Comparison of ENCODE assay signal across 8 cellular contexts in genomic region chr15:77083381-77084160, GRCh38. TPM values are rescaled to one million over a fixed set of nuclear protein-coding genes. Genes with fewer than 3 reads are reported as not detected.
DNase-seq lines count a peak whose midpoint lies in the region; ATAC-seq and TF ChIP-seq lines count a peak whose summit lies in the region.

No MANE protein-coding gene starts in this region.

- peak; percentile 96 for ATAC-seq in CD4-positive, alpha-beta T cell (ENCODE audit: poor library complexity)
- ATAC-seq in GM21619 (IDR thresholded peaks at IDR 0.05; ENCODE audit: unreplicated experiment), result peak; percentile 81

- H3K4me3 ChIP-seq in iPS-20b (ENCODE audit: low read length) (peak overlapping the region; percentile 37), skeletal muscle tissue (ENCODE audit: low read length in 3 of 3) (peak overlapping the region; percentile 41 to 72 (median 57))

- no peak overlapping the region for H3K27ac ChIP-seq in CD4-positive, alpha-beta T cell (ENCODE audit: low read depth, low read length)
- H3K27ac ChIP-seq in iPS-20b (ENCODE audit: low read length) (no peak overlapping the region), skeletal muscle tissue (ENCODE audit: low read depth, low read length) (peak overlapping the region; percentile 64)

- H3K27me3 Mint-ChIP-seq in CD4-positive, alpha-beta T cell, result no peaks in the 10 kb centered on the region
- H3K27me3 Mint-ChIP-seq in MCF 10A (ENCODE audit: insufficient read depth, unreplicated experiment), result no peaks in the 10 kb centered on the region

- CTCF ChIA-PET in CD4-positive, alpha-beta T cell (lab: Charles Lee), result no interaction called here
- CTCF ChIA-PET in MCF 10A (lab: Yijun Ruan, JAX), result no interaction called here

- H3K4me1 ChIP-seq in iPS-20b (ENCODE audit: insufficient read depth, low read length), result no peaks in the 10 kb centered on the region
- H3K4me1 ChIP-seq in skeletal muscle tissue (ENCODE audit: control insufficient read depth in 3 of 3, insufficient read depth in 3 of 3, low read length in 3 of 3), result peaks cover 0 to 17% (median 7%) of the 10 kb centered on the region in 3 donors

- no peaks in the 10 kb centered on the region for H3K9me3 ChIP-seq in CD4-positive, alpha-beta T cell (ENCODE audit: control insufficient read depth, low read length)
- H3K9me3 ChIP-seq in iPS-20b (ENCODE audit: insufficient read depth, low read depth, low read length), result no peaks in the 10 kb centered on the region
- no peaks in the 10 kb centered on the region for H3K9me3 ChIP-seq in skeletal muscle tissue (ENCODE audit: control insufficient read depth in 3 of 3, low read length in 3 of 3)

- no peak overlapping the region for H3K27ac Mint-ChIP-seq in CD4-positive, alpha-beta T cell
- no peak overlapping the region for H3K27ac Mint-ChIP-seq in MCF 10A (ENCODE audit: low read depth, unreplicated experiment)

- H3K4me3 Mint-ChIP-seq in CD4-positive, alpha-beta T cell, result peak overlapping the region; percentile 30
- H3K4me3 Mint-ChIP-seq in MCF 10A (ENCODE audit: unreplicated experiment), result peak overlapping the region; percentile 40

- H3K9ac ChIP-seq in iPS-20b (ENCODE audit: low read depth, low read length) (no peak overlapping the region), skeletal muscle tissue (ENCODE audit: low read depth in 1 of 3, low read length in 3 of 3) (peak overlapping the region; percentile 39 to 65 (median 54))

- intact Hi-C loops in CD4-positive, alpha-beta T cell (cut with DNase I, micrococcal nuclease), result loop anchor here in 1 of 2 experiments (10.0 kb wide), 1 partner anchor 759 kb away; no protein-coding TSS in a partner anchor
- intact Hi-C loops in MCF 10A (cut with micrococcal nuclease), result no loop called here

- BruUV-seq in MCF 10A (replicated peaks; lab: Mats Ljungman, UMichigan), result no TSS peak

- H3K27me3 ChIP-seq in CD4-positive, alpha-beta T cell (ENCODE audit: control insufficient read depth, insufficient read depth, low read length), result no peaks in the 10 kb centered on the region
- H3K27me3 ChIP-seq in iPS-20b (ENCODE audit: insufficient read depth, low read length), result no peaks in the 10 kb centered on the region; the same call in 1 of the 2 replicates
- H3K27me3 ChIP-seq in skeletal muscle tissue (ENCODE audit: control insufficient read depth in 3 of 3, insufficient read depth in 3 of 3, low read length in 3 of 3), result no peaks in the 10 kb centered on the region

- DNase-seq in CD4-positive, alpha-beta T cell, result peak; percentile 24 to 64 (median 36)
- peak; percentile 65 to 87 (median 74) for DNase-seq in NCI-H1417 (lab: John Stamatoyannopoulos, UW)
- peak; percentile 30 for DNase-seq in T-helper 22 cell (ENCODE audit: low read depth)
- DNase-seq in MCF 10A (ENCODE audit: unreplicated experiment), result peak; percentile 81
- DNase-seq in SKM-1 treated with dmso at 0.1 percent for 144 hours (lab: John Stamatoyannopoulos, UW; ENCODE audit: unreplicated experiment), result no peak

- H3K36me3 ChIP-seq in iPS-20b (ENCODE audit: insufficient read depth, low read depth, low read length) (no peaks in the 10 kb centered on the region), skeletal muscle tissue (ENCODE audit: control insufficient read depth in 3 of 3, insufficient read depth in 3 of 3, low read length in 3 of 3) (no peaks in the 10 kb centered on the region)

- POLR2A ChIA-PET in CD4-positive, alpha-beta T cell (lab: Charles Lee), result no interaction called here
- POLR2A ChIA-PET in MCF 10A (lab: Yijun Ruan, JAX), result interaction anchor here (0.7 kb wide), 1 partner anchor 31 kb away, joined by 3 read pairs; no protein-coding TSS in a partner anchor

- H3K9me3 Mint-ChIP-seq in CD4-positive, alpha-beta T cell, result no peaks in the 10 kb centered on the region
- no peaks in the 10 kb centered on the region for H3K9me3 Mint-ChIP-seq in MCF 10A (ENCODE audit: unreplicated experiment)

- H3K4me1 Mint-ChIP-seq in CD4-positive, alpha-beta T cell (ENCODE audit: low read depth), result peaks cover 14% of the 10 kb centered on the region
- H3K4me1 Mint-ChIP-seq in MCF 10A (ENCODE audit: insufficient read depth, unreplicated experiment), result peaks cover 12% of the 10 kb centered on the region

- no peak for TF ChIP-seq CTCF in CD4-positive, alpha-beta T cell (IDR thresholded peaks at IDR 0.05)
- TF ChIP-seq CTCF in MCF 10A (IDR thresholded peaks at IDR 0.05; ENCODE audit: unreplicated experiment), result no peak

- no peaks in the 10 kb centered on the region for H3K36me3 Mint-ChIP-seq in CD4-positive, alpha-beta T cell (ENCODE audit: low read depth)
- peaks cover 6% of the 10 kb centered on the region for H3K36me3 Mint-ChIP-seq in MCF 10A (ENCODE audit: insufficient read depth, unreplicated experiment)

RNA-seq across cellular contexts. Expression of gene TSPAN3, which starts 12.7 kb away (rescaled TPM):
- total RNA-seq in CD4-positive, alpha-beta T cell, result 10 to 100 TPM; 14.7 to 15.5 TPM
- total RNA-seq in MCF 10A (2022) (96.6 and 96.8 TPM in 2 replicates), skeletal muscle tissue (236 TPM)
